8 cellular contexts compared by ENCODE assay signal in genomic region chr13:81171065-81171647, GRCh38.
DNase-seq lines count a peak whose midpoint lies in the region; ATAC-seq, FAIRE-seq and TF ChIP-seq lines count a peak whose summit lies in the region.

No MANE protein-coding gene starts in this region.

- ATAC-seq in HG03378 (IDR thresholded peaks at IDR 0.05; ENCODE audit: unreplicated experiment), result peak; percentile 85

- peaks cover 2% of the 10 kb centered on the region for H3K9me3 Mint-ChIP-seq in activated CD4-positive, alpha-beta memory T cell treated with anti-CD3 and anti-CD28 coated beads for 36 hours

- no peak overlapping the region for H3K27ac ChIP-seq in RWPE1

- CTCF ChIA-PET in RWPE1 (lab: Yijun Ruan, JAX), result interaction anchor here (0.6 to 0.9 kb wide), 5 partner anchors 13 to 712 kb away, joined by 3 read pairs; no protein-coding TSS in a partner anchor
- CTCF ChIA-PET in activated CD4-positive, alpha-beta memory T cell treated with anti-CD3 and anti-CD28 coated beads for 36 hours (lab: Charles Lee), result interaction anchor here (0.6 to 1.3 kb wide), 6 partner anchors 10 to 1160 kb away, joined by 3 to 5 read pairs (median 4); no protein-coding TSS in a partner anchor

- H3K27me3 Mint-ChIP-seq in activated CD4-positive, alpha-beta memory T cell treated with anti-CD3 and anti-CD28 coated beads for 36 hours, result no peaks in the 10 kb centered on the region

- no peaks in the 10 kb centered on the region for H3K36me3 Mint-ChIP-seq in activated CD4-positive, alpha-beta memory T cell treated with anti-CD3 and anti-CD28 coated beads for 36 hours

- no peaks in the 10 kb centered on the region for H3K4me1 Mint-ChIP-seq in activated CD4-positive, alpha-beta memory T cell treated with anti-CD3 and anti-CD28 coated beads for 36 hours (ENCODE audit: low read depth)

- no peak overlapping the region for H3K4me3 Mint-ChIP-seq in activated CD4-positive, alpha-beta memory T cell treated with anti-CD3 and anti-CD28 coated beads for 36 hours

- no peak for FAIRE-seq in GM19239 (lab: Jason Lieb, UNC)

- POLR2A ChIA-PET in RWPE1 (lab: Yijun Ruan, JAX; ENCODE audit: low non-redundant PET), result no interaction called here
- POLR2A ChIA-PET in activated CD4-positive, alpha-beta memory T cell treated with anti-CD3 and anti-CD28 coated beads for 36 hours (lab: Charles Lee), result no interaction called here

- DNase-seq in NCI-H1417 (lab: John Stamatoyannopoulos, UW) (peak in 2 of 3 experiments; percentile 7 to 77), NCI-H1417 treated with DMSO at 0.1 percent for 48 hours (lab: John Stamatoyannopoulos, UW) (no peak), RWPE1 (ENCODE audit: low spot score) (peak; percentile 4), globus pallidus (ENCODE audit: low spot score) (peak; percentile 19), AG08395 (ENCODE audit: low spot score) (no peak), GM19239 (ENCODE audit: insufficient read length, low spot score) (no peak)
- no peak for DNase-seq in activated CD4-positive, alpha-beta memory T cell treated with anti-CD3 and anti-CD28 coated beads for 36 hours

- peak; percentile 65 for TF ChIP-seq CTCF in RWPE1 (conservative IDR thresholded peaks at IDR 0.05; ENCODE audit: low read depth)

- intact Hi-C loops in activated CD4-positive, alpha-beta memory T cell treated with anti-CD3 and anti-CD28 coated beads for 36 hours (cut with micrococcal nuclease), result no loop called here

- no peak overlapping the region for H3K27ac Mint-ChIP-seq in activated CD4-positive, alpha-beta memory T cell treated with anti-CD3 and anti-CD28 coated beads for 36 hours

Comparison
In these comparisons a context has a peak if more than half of its experiments do, and no peak if none do; other contexts are left out.
1. DNase-seq: peak in NCI-H1417 (2 of 3), RWPE1 (single experiment) and globus pallidus (single experiment); none in NCI-H1417 treated with DMSO at 0.1 percent for 48 hours (single experiment), activated CD4-positive, alpha-beta memory T cell treated with anti-CD3 and anti-CD28 coated beads for 36 hours (single experiment), AG08395 (single experiment) and GM19239 (single experiment).